Comparison of ENCODE assay signal across 11 cellular contexts in genomic region chr21:42423197-42423675, GRCh38. TPM values are rescaled to one million over a fixed set of nuclear protein-coding genes. Genes with fewer than 3 reads are reported as not detected.
DNase-seq lines count a peak whose midpoint lies in the region; ATAC-seq and TF ChIP-seq lines count a peak whose summit lies in the region.
"Had no signal": no experiment of that assay in that cellular context is flagged by ENCODE, and none has a peak within 500 bp of the region (broad histone marks: within the 10 kb centered on the region; RNA-seq: fewer than 3 reads in every experiment).

No MANE protein-coding gene starts in this region.

- no peaks in the 10 kb centered on the region for H3K27me3 Mint-ChIP-seq in T-helper 1 cell treated with Interleukin-12 subunit alpha and Interleukin-12 subunit beta and Interleukin-4 antibody, amounts not matched to agents 30 μg/mL and 1 μg/mL, for 36 hours (ENCODE audit: low read depth)
- peaks cover 31 to 57% (median 41%) of the 10 kb centered on the region in 3 donors for H3K27me3 Mint-ChIP-seq in immature natural killer cell (ENCODE audit: low read depth in 3 of 3)

- peaks cover 85% of the 10 kb centered on the region for H3K36me3 Mint-ChIP-seq in T-helper 1 cell treated with Interleukin-12 subunit alpha and Interleukin-12 subunit beta and Interleukin-4 antibody, amounts not matched to agents 30 μg/mL and 1 μg/mL, for 36 hours (ENCODE audit: low read depth)
- H3K36me3 Mint-ChIP-seq in immature natural killer cell, result peaks cover 0 to 3% (median 0%) of the 10 kb centered on the region in 3 donors

- DNase-seq in immature natural killer cell (peak; percentile 66 to 70 (median 70)), posterior cingulate gyrus (no peak), HUDEP-2 (lab: John Stamatoyannopoulos, UW; ENCODE audit: unreplicated experiment in 76 of 76) (no peak), kidney tubule cell (ENCODE audit: low spot score) (no peak)
- DNase-seq: colonic mucosa, pancreas, WERI-Rb-1 had no signal

- ATAC-seq in GM18498 (IDR thresholded peaks at IDR 0.05; ENCODE audit: unreplicated experiment), result peak; percentile 55
- ATAC-seq in GM21737 (IDR thresholded peaks at IDR 0.05; ENCODE audit: unreplicated experiment), result peak; percentile 48
- ATAC-seq in SK-N-SH treated with all-trans-retinoic acid at 6 μM for 48 hours, result no peak
- ATAC-seq: pancreas had no signal

- intact Hi-C loops in posterior cingulate gyrus (cut with DNase I), result no loop called here

- peak overlapping the region; percentile 75 for H3K4me3 Mint-ChIP-seq in T-helper 1 cell treated with Interleukin-12 subunit alpha and Interleukin-12 subunit beta and Interleukin-4 antibody, amounts not matched to agents 30 μg/mL and 1 μg/mL, for 36 hours
- peak overlapping the region; percentile 69 to 92 (median 80) for H3K4me3 Mint-ChIP-seq in immature natural killer cell

- peaks cover 78% of the 10 kb centered on the region for H3K4me1 Mint-ChIP-seq in T-helper 1 cell treated with Interleukin-12 subunit alpha and Interleukin-12 subunit beta and Interleukin-4 antibody, amounts not matched to agents 30 μg/mL and 1 μg/mL, for 36 hours (ENCODE audit: low read depth)
- H3K4me1 Mint-ChIP-seq in immature natural killer cell, result peaks cover 69 to 91% of the 10 kb centered on the region in 2 donors

- H3K9me3 Mint-ChIP-seq in T-helper 1 cell treated with Interleukin-12 subunit alpha and Interleukin-12 subunit beta and Interleukin-4 antibody, amounts not matched to agents 30 μg/mL and 1 μg/mL, for 36 hours, result peaks cover 12% of the 10 kb centered on the region
- H3K9me3 Mint-ChIP-seq in immature natural killer cell, result peaks cover 0 to 6% (median 0%) of the 10 kb centered on the region in 6 donors

- peak overlapping the region; percentile 88 for H3K27ac Mint-ChIP-seq in T-helper 1 cell treated with Interleukin-12 subunit alpha and Interleukin-12 subunit beta and Interleukin-4 antibody, amounts not matched to agents 30 μg/mL and 1 μg/mL, for 36 hours
- H3K27ac Mint-ChIP-seq in immature natural killer cell, result peak overlapping the region; percentile 57 to 94 (median 92)

TF ChIP-seq in SK-N-SH treated with all-trans-retinoic acid at 6 μM for 48 hours, 23 proteins besides CTCF, POLR2A, EP300 and RAD21:
- TF ChIP-seq PPARA (CRISPR knock-in tag; IDR thresholded peaks at IDR 0.05; ENCODE audit: borderline replicate concordance), result no peak

RNA-seq across cellular contexts. Expression of gene UBASH3A, which starts 19.5 kb away (rescaled TPM):
- polyA plus RNA-seq in immature natural killer cell, result under 1 TPM in 2 of 3 donors, not detected in 1; 0.38 to 0.58 TPM

RNA-seq across cellular contexts. Expression of gene TMPRSS3, which starts 27.4 kb away (rescaled TPM):
- under 1 TPM in 1 of 3 donors, not detected in 2; 0.30 TPM for polyA plus RNA-seq in immature natural killer cell

RNA-seq across cellular contexts. Expression of gene TFF1, which starts 56.9 kb away (rescaled TPM):
- polyA plus RNA-seq in immature natural killer cell, result not detected

Comparison
In these comparisons a context has a peak if more than half of its experiments do, and no peak if none do; other contexts are left out.
1. DNase-seq: peak in immature natural killer cell (3 of 3); none in posterior cingulate gyrus (0 of 10), HUDEP-2 (0 of 76) and kidney tubule cell (single experiment).